2 cellular contexts compared by ENCODE assay signal in the genomic region with DNA sequence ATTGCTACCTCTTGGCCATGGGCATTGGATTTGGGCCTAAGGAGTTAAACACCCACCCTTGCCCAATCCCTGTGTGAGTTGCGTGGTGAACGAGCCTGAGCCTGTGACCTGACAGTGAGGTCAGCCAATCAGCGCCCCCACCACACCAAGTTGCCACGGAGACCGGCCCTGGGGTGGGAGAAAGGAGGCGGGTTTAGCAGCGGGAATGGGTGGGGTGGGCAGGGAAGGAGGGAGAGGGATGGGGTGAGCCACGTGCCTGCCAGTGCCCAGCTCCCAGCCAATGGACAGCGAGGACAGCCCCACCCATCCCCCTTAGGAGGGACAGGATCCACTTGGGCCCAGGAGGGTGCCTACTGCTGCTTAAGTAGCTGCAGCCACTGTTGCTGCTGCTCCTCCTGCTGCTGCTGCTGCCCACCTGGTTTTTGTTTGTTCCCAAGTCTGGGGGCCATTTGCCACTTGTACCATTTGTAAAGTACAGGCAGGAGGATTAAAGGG.
TF ChIP-seq lines count a peak whose summit lies in the region.

No MANE protein-coding gene starts in this region.

TF ChIP-seq in SK-N-SH, 30 proteins besides CTCF, POLR2A, EP300 and RAD21 (continued from another document):
- TF ChIP-seq USF1 (IDR thresholded peaks at IDR 0.05; ENCODE audit: borderline replicate concordance, low read depth): no peak; the same call in 1 of the 2 replicates
- TF ChIP-seq, protein P1, sequence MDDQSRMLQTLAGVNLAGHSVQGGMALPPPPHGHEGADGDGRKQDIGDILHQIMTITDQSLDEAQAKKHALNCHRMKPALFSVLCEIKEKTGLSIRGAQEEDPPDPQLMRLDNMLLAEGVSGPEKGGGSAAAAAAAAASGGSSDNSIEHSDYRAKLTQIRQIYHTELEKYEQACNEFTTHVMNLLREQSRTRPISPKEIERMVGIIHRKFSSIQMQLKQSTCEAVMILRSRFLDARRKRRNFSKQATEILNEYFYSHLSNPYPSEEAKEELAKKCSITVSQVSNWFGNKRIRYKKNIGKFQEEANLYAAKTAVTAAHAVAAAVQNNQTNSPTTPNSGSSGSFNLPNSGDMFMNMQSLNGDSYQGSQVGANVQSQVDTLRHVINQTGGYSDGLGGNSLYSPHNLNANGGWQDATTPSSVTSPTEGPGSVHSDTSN (IDR thresholded peaks at IDR 0.05): no peak; the same call in 1 of the 2 replicates
- no peak for TF ChIP-seq MEF2A (IDR thresholded peaks at IDR 0.05; ENCODE audit: borderline replicate concordance, low read depth)
- no peak for TF ChIP-seq MXI1 (IDR thresholded peaks at IDR 0.05; ENCODE audit: low read depth, low read length)
- TF ChIP-seq SMC3 (IDR thresholded peaks at IDR 0.05; ENCODE audit: low read depth, low read length): no peak
- no peak for TF ChIP-seq NFIC (IDR thresholded peaks at IDR 0.05; ENCODE audit: borderline replicate concordance)
- TF ChIP-seq, protein P2, sequence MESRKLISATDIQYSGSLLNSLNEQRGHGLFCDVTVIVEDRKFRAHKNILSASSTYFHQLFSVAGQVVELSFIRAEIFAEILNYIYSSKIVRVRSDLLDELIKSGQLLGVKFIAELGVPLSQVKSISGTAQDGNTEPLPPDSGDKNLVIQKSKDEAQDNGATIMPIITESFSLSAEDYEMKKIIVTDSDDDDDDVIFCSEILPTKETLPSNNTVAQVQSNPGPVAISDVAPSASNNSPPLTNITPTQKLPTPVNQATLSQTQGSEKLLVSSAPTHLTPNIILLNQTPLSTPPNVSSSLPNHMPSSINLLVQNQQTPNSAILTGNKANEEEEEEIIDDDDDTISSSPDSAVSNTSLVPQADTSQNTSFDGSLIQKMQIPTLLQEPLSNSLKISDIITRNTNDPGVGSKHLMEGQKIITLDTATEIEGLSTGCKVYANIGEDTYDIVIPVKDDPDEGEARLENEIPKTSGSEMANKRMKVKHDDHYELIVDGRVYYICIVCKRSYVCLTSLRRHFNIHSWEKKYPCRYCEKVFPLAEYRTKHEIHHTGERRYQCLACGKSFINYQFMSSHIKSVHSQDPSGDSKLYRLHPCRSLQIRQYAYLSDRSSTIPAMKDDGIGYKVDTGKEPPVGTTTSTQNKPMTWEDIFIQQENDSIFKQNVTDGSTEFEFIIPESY (IDR thresholded peaks at IDR 0.05; ENCODE audit: borderline replicate concordance, low read depth): no peak

TF ChIP-seq in SK-N-SH treated with all-trans-retinoic acid at 6 μM for 48 hours, 23 proteins besides CTCF, POLR2A, EP300 and RAD21 (continued from another document):
- TF ChIP-seq GLIS3 (CRISPR knock-in tag; IDR thresholded peaks at IDR 0.05) (no peak), BACH2 (CRISPR knock-in tag; IDR thresholded peaks at IDR 0.05; ENCODE audit: borderline replicate concordance) (no peak), CSDC2 (CRISPR knock-in tag; IDR thresholded peaks at IDR 0.05) (no peak), CSRNP3 (CRISPR knock-in tag; IDR thresholded peaks at IDR 0.05) (no peak), ZNF565 (CRISPR knock-in tag; conservative IDR thresholded peaks at IDR 0.05; ENCODE audit: low read depth) (no peak), ARNTL (CRISPR knock-in tag; IDR thresholded peaks at IDR 0.05; ENCODE audit: borderline replicate concordance, low read depth) (no peak), ESRRG (CRISPR knock-in tag; IDR thresholded peaks at IDR 0.05) (no peak), PPARA (CRISPR knock-in tag; IDR thresholded peaks at IDR 0.05; ENCODE audit: borderline replicate concordance) (no peak), TCF4 (CRISPR knock-in tag; IDR thresholded peaks at IDR 0.05; ENCODE audit: borderline replicate concordance) (no peak), ZC3H10 (CRISPR knock-in tag; IDR thresholded peaks at IDR 0.05) (no peak), ZNF8 (CRISPR knock-in tag; IDR thresholded peaks at IDR 0.05) (no peak), ZNF70 (CRISPR knock-in tag; IDR thresholded peaks at IDR 0.05) (no peak)
- TF ChIP-seq, protein P3, sequence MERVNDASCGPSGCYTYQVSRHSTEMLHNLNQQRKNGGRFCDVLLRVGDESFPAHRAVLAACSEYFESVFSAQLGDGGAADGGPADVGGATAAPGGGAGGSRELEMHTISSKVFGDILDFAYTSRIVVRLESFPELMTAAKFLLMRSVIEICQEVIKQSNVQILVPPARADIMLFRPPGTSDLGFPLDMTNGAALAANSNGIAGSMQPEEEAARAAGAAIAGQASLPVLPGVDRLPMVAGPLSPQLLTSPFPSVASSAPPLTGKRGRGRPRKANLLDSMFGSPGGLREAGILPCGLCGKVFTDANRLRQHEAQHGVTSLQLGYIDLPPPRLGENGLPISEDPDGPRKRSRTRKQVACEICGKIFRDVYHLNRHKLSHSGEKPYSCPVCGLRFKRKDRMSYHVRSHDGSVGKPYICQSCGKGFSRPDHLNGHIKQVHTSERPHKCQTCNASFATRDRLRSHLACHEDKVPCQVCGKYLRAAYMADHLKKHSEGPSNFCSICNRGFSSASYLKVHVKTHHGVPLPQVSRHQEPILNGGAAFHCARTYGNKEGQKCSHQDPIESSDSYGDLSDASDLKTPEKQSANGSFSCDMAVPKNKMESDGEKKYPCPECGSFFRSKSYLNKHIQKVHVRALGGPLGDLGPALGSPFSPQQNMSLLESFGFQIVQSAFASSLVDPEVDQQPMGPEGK (CRISPR knock-in tag; IDR thresholded peaks at IDR 0.05; ENCODE audit: borderline replicate concordance): no peak
TF ChIP-seq in SK-N-SH treated with all-trans-retinoic acid at 6 μM for 48 hours: peak in this region for 0.
